Comparison of ENCODE assay signal across 16 cellular contexts in the genomic region with DNA sequence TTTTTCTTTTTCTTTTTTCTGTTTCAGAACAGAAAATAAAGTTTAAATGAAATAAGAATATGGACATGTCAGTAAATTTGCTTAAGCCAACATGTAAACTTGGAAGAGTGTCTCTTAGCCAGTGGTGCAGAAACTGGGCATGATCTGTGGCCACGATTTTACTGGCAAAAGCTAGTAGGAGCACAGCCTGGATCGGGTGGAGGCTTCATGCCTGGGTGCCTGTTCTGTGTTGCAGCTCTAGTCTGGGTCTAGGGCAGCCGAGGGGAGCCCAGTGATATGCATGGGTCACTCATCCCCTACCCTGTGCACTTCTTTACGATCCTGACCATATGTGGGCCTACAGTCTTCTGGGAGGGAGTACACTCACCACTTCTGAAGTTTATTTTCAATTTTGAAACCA. TPM values are rescaled to one million over a fixed set of nuclear protein-coding genes. Genes with fewer than 3 reads are reported as not detected.
A peak's percentile ranks its signal among the peaks of the same experiment; 100 is the strongest.
DNase-seq lines count a peak whose midpoint lies in the region; ATAC-seq and FAIRE-seq lines count a peak whose summit lies in the region.
"Had no signal": no experiment of that assay in that cellular context is flagged by ENCODE, and none has a peak within 500 bp of the region (broad histone marks: within the 10 kb centered on the region; RNA-seq: fewer than 3 reads in every experiment).

No MANE protein-coding gene starts in this region.

- H3K79me1 ChIP-seq in mesenchymal stem cell (replicated peaks; ENCODE audit: low read length, poor library complexity, severe bottlenecking), result no peaks in the 10 kb centered on the region

- H3K23ac ChIP-seq in mesenchymal stem cell (ENCODE audit: low read length in 2 of 2), result no peak overlapping the region

- H3K14ac ChIP-seq in mesenchymal stem cell (ENCODE audit: low read length in 2 of 2), result no peak overlapping the region

- H3K4ac ChIP-seq in mesenchymal stem cell (ENCODE audit: low read depth in 1 of 2, low read length in 2 of 2), result no peak overlapping the region

- WGBS in mesenchymal stem cell, result 90% methylated on average over 4 of the region's 4 CpGs

- H3K9ac ChIP-seq in mesenchymal stem cell (ENCODE audit: low read length), result no peak overlapping the region
- H3K9ac ChIP-seq: GM23248 had no signal

- no peak overlapping the region for H3K4me2 ChIP-seq in mesenchymal stem cell (ENCODE audit: low read length, poor library complexity, severe bottlenecking)

- no peaks in the 10 kb centered on the region for H3K9me3 ChIP-seq in mesenchymal stem cell (ENCODE audit: control insufficient read depth, low read length)

- H3K36me3 ChIP-seq in mesenchymal stem cell (ENCODE audit: control insufficient read depth in 1 of 2, insufficient read depth in 2 of 2, low read depth in 1 of 2, low read length in 2 of 2), result peaks cover 0 to 28% of the 10 kb centered on the region in 2 experiments

- no peak for ATAC-seq in GM21723 (IDR thresholded peaks at IDR 0.05; ENCODE audit: unreplicated experiment)
- ATAC-seq: CD8-positive, alpha-beta T cell had no signal

- peak; percentile 2 for DNase-seq in HCEC 1CT
- peak; percentile 52 for DNase-seq in fibroblast of peridontal ligament (ENCODE audit: extremely low read depth)
- DNase-seq in mesenchymal stem cell, result no peak
- no peak for DNase-seq in urothelium cell line (ENCODE audit: low spot score)
- DNase-seq in NCI-H345 (lab: John Stamatoyannopoulos, UW), result no peak
- DNase-seq in EL, result no peak
- DNase-seq: CD8-positive, alpha-beta T cell; COR-L47; DMS153; DMS79 treated with DMSO at 0.1 percent for 48 hours; GF-D8; GM23248 had no signal

- no peak overlapping the region for H2AK5ac ChIP-seq in mesenchymal stem cell (ENCODE audit: low read length, severe bottlenecking)

- H3K27me3 ChIP-seq in mesenchymal stem cell (ENCODE audit: control insufficient read depth in 1 of 2, insufficient read depth in 1 of 2, low read length in 2 of 2), result no peaks in the 10 kb centered on the region

- peak overlapping the region; percentile 75 for H4K91ac ChIP-seq in mesenchymal stem cell (ENCODE audit: low read length)

- H2BK5ac ChIP-seq in mesenchymal stem cell (ENCODE audit: low read depth, low read length, poor library complexity, severe bottlenecking), result no peak overlapping the region

- no peaks in the 10 kb centered on the region for H3K4me1 ChIP-seq in mesenchymal stem cell (ENCODE audit: control insufficient read depth, insufficient read depth, low read depth, low read length)

- H4K8ac ChIP-seq in mesenchymal stem cell (ENCODE audit: low read length), result peak overlapping the region; percentile 49

- peak; percentile 55 for FAIRE-seq in urothelium cell line (lab: Jason Lieb, UNC)
- FAIRE-seq: D721Med, H54 had no signal

- no peak overlapping the region for H2BK12ac ChIP-seq in mesenchymal stem cell (ENCODE audit: low read length in 2 of 2)

- H2AFZ ChIP-seq in mesenchymal stem cell (ENCODE audit: low read depth, low read length), result no peak overlapping the region
- H2AFZ ChIP-seq: GM23248 had no signal

- H3K27ac ChIP-seq in mesenchymal stem cell (ENCODE audit: low read length, poor library complexity, severe bottlenecking), result no peak overlapping the region
- H3K27ac ChIP-seq: GM23248 had no signal

- H3K4me3 ChIP-seq in mesenchymal stem cell (ENCODE audit: insufficient read depth in 1 of 2, low read depth in 1 of 2, low read length in 2 of 2), result no peak overlapping the region
- H3K4me3 ChIP-seq: GM23248 had no signal

- H2BK15ac ChIP-seq in mesenchymal stem cell (ENCODE audit: low read depth, poor library complexity, severe bottlenecking), result no peak overlapping the region

- no peak overlapping the region for H3K18ac ChIP-seq in mesenchymal stem cell (ENCODE audit: low read depth in 1 of 2, low read length in 2 of 2)

- H2BK120ac ChIP-seq in mesenchymal stem cell (ENCODE audit: low read depth, low read length), result no peak overlapping the region

RNA-seq across cellular contexts. Expression of a gene that starts 45.7 kb away (rescaled TPM):
- polyA plus RNA-seq in mesenchymal stem cell (2013, experiment 1 of 2), result 0.11 TPM
- polyA plus RNA-seq in mesenchymal stem cell (2013, experiment 2 of 2), result 0.04 TPM
- polyA plus RNA-seq: CD14-positive monocyte, GM23248 had no signal

Comparison
In these comparisons a context has a peak if more than half of its experiments do, and no peak if none do; other contexts are left out.
1. DNase-seq: peak in HCEC 1CT (single experiment) and fibroblast of peridontal ligament (single experiment); none in mesenchymal stem cell (single experiment), urothelium cell line (single experiment), NCI-H345 (single experiment) and EL (single experiment).